29 cellular contexts compared by ENCODE assay signal in genomic region chr11:92008249-92008648, GRCh38.
"Had no signal": no experiment of that assay in that cellular context is flagged by ENCODE, and none has a peak within 500 bp of the region (broad histone marks: within the 10 kb centered on the region; RNA-seq: fewer than 3 reads in every experiment).

No MANE protein-coding gene starts in this region.

- H3K4me1 ChIP-seq: colonic mucosa, esophagus muscularis mucosa, esophagus squamous epithelium, foreskin keratinocyte, gastrocnemius medialis, gastroesophageal sphincter, heart left ventricle, heart right ventricle had no signal

- H3K27ac ChIP-seq: colonic mucosa, coronary artery, dorsolateral prefrontal cortex, epithelial cell of prostate, esophagus muscularis mucosa, esophagus squamous epithelium, foreskin keratinocyte, gastrocnemius medialis, gastroesophageal sphincter, heart left ventricle, heart right ventricle had no signal

- FAIRE-seq: colon, endometrium, endothelial cell of umbilical vein, frontal cortex had no signal

- ATAC-seq: effector memory CD8-positive, alpha-beta T cell; esophagus mucosa; foreskin keratinocyte; gastrocnemius medialis; gastroesophageal sphincter; heart left ventricle; heart right ventricle had no signal

- H3K4me3 Mint-ChIP-seq: dendritic cell treated with granulocyte-macrophage colony-stimulating factor and Interleukin-4, amounts not matched to agents 40 ng/mL and 50 ng/mL, for 4 days; effector memory CD8-positive, alpha-beta T cell; endodermal cell had no signal

- H3K4me3 ChIP-seq: colonic mucosa, coronary artery, dorsolateral prefrontal cortex, esophagus muscularis mucosa, esophagus squamous epithelium, gastrocnemius medialis, gastroesophageal sphincter, heart left ventricle, heart right ventricle had no signal

- H3K27ac Mint-ChIP-seq: dendritic cell treated with granulocyte-macrophage colony-stimulating factor and Interleukin-4, amounts not matched to agents 40 ng/mL and 50 ng/mL, for 4 days; effector memory CD8-positive, alpha-beta T cell; endodermal cell had no signal

- H3K9me3 ChIP-seq: colonic mucosa, gastrocnemius medialis had no signal

- DNase-seq: colonic mucosa; cortex of kidney; dermis blood vessel endothelial cell; dorsolateral prefrontal cortex; effector CD4-positive, alpha-beta T cell; effector CD8-positive, alpha-beta T cell; effector memory CD4-positive, alpha-beta T cell; effector memory CD8-positive, alpha-beta T cell; endodermal cell; erythroblast; esophagus squamous epithelium; foreskin fibroblast; foreskin keratinocyte; foreskin melanocyte; gastrocnemius medialis; glutamatergic neuron; head of caudate nucleus; heart left ventricle; heart right ventricle had no signal

- H3K27me3 ChIP-seq: colonic mucosa, dorsolateral prefrontal cortex, esophagus muscularis mucosa, esophagus squamous epithelium, foreskin keratinocyte, gastrocnemius medialis, gastroesophageal sphincter, heart left ventricle, heart right ventricle had no signal

- H3K27me3 Mint-ChIP-seq: dendritic cell treated with granulocyte-macrophage colony-stimulating factor and Interleukin-4, amounts not matched to agents 40 ng/mL and 50 ng/mL, for 4 days; effector memory CD8-positive, alpha-beta T cell had no signal

- H3K36me3 ChIP-seq: colonic mucosa, esophagus muscularis mucosa, esophagus squamous epithelium, gastrocnemius medialis, gastroesophageal sphincter, heart left ventricle, heart right ventricle had no signal
